Comparison of ENCODE assay signal across 8 cellular contexts in genomic region chr12:57547366-57548315, GRCh38. TPM values are rescaled to one million over a fixed set of nuclear protein-coding genes. Genes with fewer than 3 reads are reported as not detected.
DNase-seq lines count a peak whose midpoint lies in the region; ATAC-seq, FAIRE-seq and TF ChIP-seq lines count a peak whose summit lies in the region.

No MANE protein-coding gene starts in this region.

- H3K79me2 ChIP-seq in astrocyte (ENCODE audit: insufficient read depth, low read length), result peaks cover 38% of the 10 kb centered on the region

- H3K36me3 Mint-ChIP-seq in activated naive CD4-positive, alpha-beta T cell treated with anti-CD3 and anti-CD28 coated beads for 36 hours (ENCODE audit: low read depth), result peaks cover 2% of the 10 kb centered on the region
- H3K36me3 Mint-ChIP-seq in astrocyte (ENCODE audit: low read depth, unreplicated experiment), result peaks cover 13% of the 10 kb centered on the region

- peak overlapping the region; percentile 99 for H3K4me2 ChIP-seq in astrocyte (ENCODE audit: low read length)

- ATAC-seq in lower lobe of right lung (no peak), HG03469 (IDR thresholded peaks at IDR 0.05; ENCODE audit: unreplicated experiment) (no peak)

- H3K27me3 Mint-ChIP-seq in activated naive CD4-positive, alpha-beta T cell treated with anti-CD3 and anti-CD28 coated beads for 36 hours (ENCODE audit: low read depth), result no peaks in the 10 kb centered on the region
- peaks cover 11% of the 10 kb centered on the region for H3K27me3 Mint-ChIP-seq in astrocyte (ENCODE audit: low read depth, unreplicated experiment)

- no peak for FAIRE-seq in astrocyte (lab: Jason Lieb, UNC)

- TF ChIP-seq CTCF in astrocyte (IDR thresholded peaks at IDR 0.05; ENCODE audit: insufficient read depth, low read depth, low read length) (no peak), lower lobe of right lung (IDR thresholded peaks at IDR 0.05) (no peak), transverse colon (IDR thresholded peaks at IDR 0.05) (no peak)

- DNase-seq in activated naive CD4-positive, alpha-beta T cell treated with anti-CD3 and anti-CD28 coated beads for 36 hours, result no peak
- no peak for DNase-seq in activated naive CD4-positive, alpha-beta T cell treated with anti-CD3 and anti-CD28 coated beads, Interleukin-2, amount 50 U/mL, for 16 hours
- DNase-seq in astrocyte (ENCODE audit: low read depth), result no peak
- DNase-seq in lower lobe of right lung, result no peak
- no peak for DNase-seq in transverse colon
- no peak for DNase-seq in UCSD-AML1 (lab: John Stamatoyannopoulos, UW; ENCODE audit: unreplicated experiment)
- DNase-seq in T1000 (lab: John Stamatoyannopoulos, UW), result no peak

- H3K4me3 Mint-ChIP-seq in activated naive CD4-positive, alpha-beta T cell treated with anti-CD3 and anti-CD28 coated beads for 36 hours, result peak overlapping the region; percentile 91
- H3K4me3 Mint-ChIP-seq in astrocyte (ENCODE audit: unreplicated experiment), result peak overlapping the region; percentile 98

- TF ChIP-seq POLR2A in transverse colon (IDR thresholded peaks at IDR 0.05), result no peak

- 30 to 39% methylated on average over 8 to 9 of the region's 9 CpGs for WGBS in transverse colon (ENCODE audit: low coverage in 1 of 2), 2 donors

- H3K4me1 ChIP-seq in astrocyte (ENCODE audit: insufficient read depth, low read length) (peaks cover 25% of the 10 kb centered on the region), lower lobe of right lung (peaks cover 39% of the 10 kb centered on the region), transverse colon (peaks cover 7 to 40% (median 25%) of the 10 kb centered on the region in 4 donors)

- peak overlapping the region; percentile 79 for H2AFZ ChIP-seq in astrocyte (ENCODE audit: low read depth, low read length)

- CTCF ChIA-PET in activated naive CD4-positive, alpha-beta T cell treated with anti-CD3 and anti-CD28 coated beads for 36 hours (lab: Charles Lee), result interaction anchor here (0.7 to 2.4 kb wide), 2 partner anchors 89 to 500 kb away, joined by 3 to 6 read pairs; partner anchors contain the start of gene GLI1

- peaks cover 10% of the 10 kb centered on the region for H3K27me3 ChIP-seq in astrocyte (ENCODE audit: insufficient read depth, low read length)
- peaks cover 33% of the 10 kb centered on the region for H3K27me3 ChIP-seq in lower lobe of right lung (ENCODE audit: low read depth)
- peaks cover 35% of the 10 kb centered on the region for H3K27me3 ChIP-seq in transverse colon

- intact Hi-C loops in activated naive CD4-positive, alpha-beta T cell treated with anti-CD3 and anti-CD28 coated beads for 36 hours (cut with micrococcal nuclease), result loop anchor here (1.0 to 10.0 kb wide), 8 partner anchors 25 to 347 kb away; partner anchors contain the start of genes ARHGAP9, GLI1, MBD6 and PIP4K2C
- intact Hi-C loops in lower lobe of right lung (cut with DNase I) (no loop called here), transverse colon (cut with DNase I; ENCODE audit: low total_unique reads) (no loop called here)

- H3K4me3 ChIP-seq in astrocyte (ENCODE audit: insufficient read depth, low read depth, low read length) (peak overlapping the region; percentile 90), lower lobe of right lung (peak overlapping the region; percentile 74), transverse colon (peak overlapping the region in 3 of 4 donors; percentile 80 to 94 (median 94))

- H3K9me3 ChIP-seq in astrocyte (ENCODE audit: insufficient read depth, low read depth, low read length), result no peaks in the 10 kb centered on the region
- no peaks in the 10 kb centered on the region for H3K9me3 ChIP-seq in lower lobe of right lung
- H3K9me3 ChIP-seq in transverse colon, result no peaks in the 10 kb centered on the region

- H3K36me3 ChIP-seq in astrocyte (ENCODE audit: insufficient read depth, low read length), result peaks cover 3% of the 10 kb centered on the region
- H3K36me3 ChIP-seq in lower lobe of right lung, result peaks cover 2% of the 10 kb centered on the region
- no peaks in the 10 kb centered on the region for H3K36me3 ChIP-seq in transverse colon

- no peak for TF ChIP-seq EP300 in transverse colon (IDR thresholded peaks at IDR 0.05; ENCODE audit: low read depth)

- peak overlapping the region; percentile 100 for H3K9ac ChIP-seq in astrocyte (ENCODE audit: low read length)

- peaks cover 30% of the 10 kb centered on the region for H4K20me1 ChIP-seq in astrocyte (ENCODE audit: insufficient read depth, low read length)

- H3K9me3 Mint-ChIP-seq in activated naive CD4-positive, alpha-beta T cell treated with anti-CD3 and anti-CD28 coated beads for 36 hours, result no peaks in the 10 kb centered on the region
- H3K9me3 Mint-ChIP-seq in astrocyte (ENCODE audit: unreplicated experiment), result peaks cover 3% of the 10 kb centered on the region

- H3K27ac Mint-ChIP-seq in activated naive CD4-positive, alpha-beta T cell treated with anti-CD3 and anti-CD28 coated beads for 36 hours, result peak overlapping the region; percentile 51
- H3K27ac Mint-ChIP-seq in astrocyte (ENCODE audit: unreplicated experiment), result peak overlapping the region; percentile 87

- H3K27ac ChIP-seq in astrocyte (ENCODE audit: low read depth, low read length) (no peak overlapping the region), lower lobe of right lung (no peak overlapping the region), transverse colon (peak overlapping the region; percentile 35 to 94 (median 91))

- H3K4me1 Mint-ChIP-seq in activated naive CD4-positive, alpha-beta T cell treated with anti-CD3 and anti-CD28 coated beads for 36 hours (ENCODE audit: low read depth), result peaks cover 47% of the 10 kb centered on the region
- peaks cover 33% of the 10 kb centered on the region for H3K4me1 Mint-ChIP-seq in astrocyte (ENCODE audit: low read depth, unreplicated experiment)

- in situ Hi-C loops in transverse colon (cut with MboI; ENCODE audit: low pct_ligation_motif_present in 1 of 4, low pct_unique_long_range_greater_than_20kb in 1 of 4, low sequenced_read_pairs in 3 of 4), result no loop called here

RNA-seq across cellular contexts. Expression of gene DCTN2, which starts 0.6 kb away (rescaled TPM):
- 10 to 100 TPM; 65.1 to 71.7 TPM for total RNA-seq in activated naive CD4-positive, alpha-beta T cell treated with anti-CD3 and anti-CD28 coated beads for 36 hours
- total RNA-seq in astrocyte (94.5 and 107 TPM in 2 replicates), lower lobe of right lung (88.3 TPM), transverse colon (100 to 1,000 TPM; 154 to 344 (median 175) TPM)

RNA-seq across cellular contexts. Expression of gene KIF5A, which starts 2.2 kb away (rescaled TPM):
- total RNA-seq in activated naive CD4-positive, alpha-beta T cell treated with anti-CD3 and anti-CD28 coated beads for 36 hours, result under 1 TPM; 0.60 to 0.86 TPM
- total RNA-seq in astrocyte (7.2 and 8.6 TPM in 2 replicates), lower lobe of right lung (0.09 TPM), transverse colon (1 to 10 TPM; 1.3 to 6.2 (median 1.6) TPM)

RNA-seq across cellular contexts. Expression of gene MBD6, which starts 25.0 kb away (rescaled TPM):
- 10 to 100 TPM; 43.5 to 45.5 TPM for total RNA-seq in activated naive CD4-positive, alpha-beta T cell treated with anti-CD3 and anti-CD28 coated beads for 36 hours
- 55.3 and 58.5 TPM in 2 replicates for total RNA-seq in astrocyte
- 93.1 TPM for total RNA-seq in lower lobe of right lung
- total RNA-seq in transverse colon, result 100 to 1,000 TPM in 1 of 4 donors, 10 to 100 TPM in 3; 36.6 to 155 (median 51.0) TPM

RNA-seq across cellular contexts. Expression of gene DDIT3, which starts 27.3 kb away (rescaled TPM):
- 10 to 100 TPM; 44.6 to 45.6 TPM for total RNA-seq in activated naive CD4-positive, alpha-beta T cell treated with anti-CD3 and anti-CD28 coated beads for 36 hours
- total RNA-seq in astrocyte, result 42.6 and 45.1 TPM in 2 replicates
- total RNA-seq in lower lobe of right lung, result 26.1 TPM
- 100 to 1,000 TPM in 2 of 4 donors, 10 to 100 TPM in 2; 27.6 to 338 (median 67.6) TPM for total RNA-seq in transverse colon

RNA-seq across cellular contexts. Expression of gene PIP4K2C, which starts 43.4 kb away (rescaled TPM):
- 10 to 100 TPM; 11.8 to 12.7 TPM for total RNA-seq in activated naive CD4-positive, alpha-beta T cell treated with anti-CD3 and anti-CD28 coated beads for 36 hours
- 43.3 and 43.6 TPM in 2 replicates for total RNA-seq in astrocyte
- 28.6 TPM for total RNA-seq in lower lobe of right lung
- total RNA-seq in transverse colon, result 100 to 1,000 TPM in 1 of 4 donors, 10 to 100 TPM in 3; 38.4 to 308 (median 45.8) TPM

Comparison
In these comparisons a context has a peak if more than half of its experiments do, and no peak if none do; other contexts are left out.
1. H3K27ac ChIP-seq: peak in transverse colon (4 of 4); none in astrocyte (single experiment) and lower lobe of right lung (single experiment).
2. Peak in every context shown above with its lines, with median percentiles within 50 percentile points of each other: H3K4me3 ChIP-seq.